Comparison of ENCODE assay signal across 2 cellular contexts in genomic region chr16:66591018-66591417, GRCh38.
TF ChIP-seq lines count a peak whose summit lies in the region.

No MANE protein-coding gene starts in this region.

TF ChIP-seq in K562, 482 proteins besides CTCF, POLR2A, EP300 and RAD21:
- TF ChIP-seq, protein P1, sequence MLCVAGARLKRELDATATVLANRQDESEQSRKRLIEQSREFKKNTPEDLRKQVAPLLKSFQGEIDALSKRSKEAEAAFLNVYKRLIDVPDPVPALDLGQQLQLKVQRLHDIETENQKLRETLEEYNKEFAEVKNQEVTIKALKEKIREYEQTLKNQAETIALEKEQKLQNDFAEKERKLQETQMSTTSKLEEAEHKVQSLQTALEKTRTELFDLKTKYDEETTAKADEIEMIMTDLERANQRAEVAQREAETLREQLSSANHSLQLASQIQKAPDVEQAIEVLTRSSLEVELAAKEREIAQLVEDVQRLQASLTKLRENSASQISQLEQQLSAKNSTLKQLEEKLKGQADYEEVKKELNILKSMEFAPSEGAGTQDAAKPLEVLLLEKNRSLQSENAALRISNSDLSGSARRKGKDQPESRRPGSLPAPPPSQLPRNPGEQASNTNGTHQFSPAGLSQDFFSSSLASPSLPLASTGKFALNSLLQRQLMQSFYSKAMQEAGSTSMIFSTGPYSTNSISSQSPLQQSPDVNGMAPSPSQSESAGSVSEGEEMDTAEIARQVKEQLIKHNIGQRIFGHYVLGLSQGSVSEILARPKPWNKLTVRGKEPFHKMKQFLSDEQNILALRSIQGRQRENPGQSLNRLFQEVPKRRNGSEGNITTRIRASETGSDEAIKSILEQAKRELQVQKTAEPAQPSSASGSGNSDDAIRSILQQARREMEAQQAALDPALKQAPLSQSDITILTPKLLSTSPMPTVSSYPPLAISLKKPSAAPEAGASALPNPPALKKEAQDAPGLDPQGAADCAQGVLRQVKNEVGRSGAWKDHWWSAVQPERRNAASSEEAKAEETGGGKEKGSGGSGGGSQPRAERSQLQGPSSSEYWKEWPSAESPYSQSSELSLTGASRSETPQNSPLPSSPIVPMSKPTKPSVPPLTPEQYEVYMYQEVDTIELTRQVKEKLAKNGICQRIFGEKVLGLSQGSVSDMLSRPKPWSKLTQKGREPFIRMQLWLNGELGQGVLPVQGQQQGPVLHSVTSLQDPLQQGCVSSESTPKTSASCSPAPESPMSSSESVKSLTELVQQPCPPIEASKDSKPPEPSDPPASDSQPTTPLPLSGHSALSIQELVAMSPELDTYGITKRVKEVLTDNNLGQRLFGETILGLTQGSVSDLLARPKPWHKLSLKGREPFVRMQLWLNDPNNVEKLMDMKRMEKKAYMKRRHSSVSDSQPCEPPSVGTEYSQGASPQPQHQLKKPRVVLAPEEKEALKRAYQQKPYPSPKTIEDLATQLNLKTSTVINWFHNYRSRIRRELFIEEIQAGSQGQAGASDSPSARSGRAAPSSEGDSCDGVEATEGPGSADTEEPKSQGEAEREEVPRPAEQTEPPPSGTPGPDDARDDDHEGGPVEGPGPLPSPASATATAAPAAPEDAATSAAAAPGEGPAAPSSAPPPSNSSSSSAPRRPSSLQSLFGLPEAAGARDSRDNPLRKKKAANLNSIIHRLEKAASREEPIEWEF (CRISPR knock-in tag; IDR thresholded peaks at IDR 0.05): no peak
- no peak for TF ChIP-seq LCOR (CRISPR knock-in tag; IDR thresholded peaks at IDR 0.05)
- no peak for TF ChIP-seq POLR2AphosphoS5 (IDR thresholded peaks at IDR 0.05; ENCODE audit: control insufficient read depth, insufficient read depth, low read depth, low read length)
- TF ChIP-seq ZNF316 (IDR thresholded peaks at IDR 0.05): peak; percentile 88
- no peak for TF ChIP-seq ZSCAN32 (CRISPR knock-in tag; IDR thresholded peaks at IDR 0.05)
- no peak for TF ChIP-seq JUND (IDR thresholded peaks at IDR 0.05; ENCODE audit: borderline replicate concordance, low read depth, low read length)
- no peak for TF ChIP-seq JUND (tag; IDR thresholded peaks at IDR 0.05; ENCODE audit: borderline replicate concordance, low read depth, low read length)
- no peak for TF ChIP-seq POLR2AphosphoS2 (IDR thresholded peaks at IDR 0.05; ENCODE audit: low read length)
- no peak for TF ChIP-seq PHF21A (IDR thresholded peaks at IDR 0.05; ENCODE audit: borderline replicate concordance, low read depth)
- TF ChIP-seq, protein P2, sequence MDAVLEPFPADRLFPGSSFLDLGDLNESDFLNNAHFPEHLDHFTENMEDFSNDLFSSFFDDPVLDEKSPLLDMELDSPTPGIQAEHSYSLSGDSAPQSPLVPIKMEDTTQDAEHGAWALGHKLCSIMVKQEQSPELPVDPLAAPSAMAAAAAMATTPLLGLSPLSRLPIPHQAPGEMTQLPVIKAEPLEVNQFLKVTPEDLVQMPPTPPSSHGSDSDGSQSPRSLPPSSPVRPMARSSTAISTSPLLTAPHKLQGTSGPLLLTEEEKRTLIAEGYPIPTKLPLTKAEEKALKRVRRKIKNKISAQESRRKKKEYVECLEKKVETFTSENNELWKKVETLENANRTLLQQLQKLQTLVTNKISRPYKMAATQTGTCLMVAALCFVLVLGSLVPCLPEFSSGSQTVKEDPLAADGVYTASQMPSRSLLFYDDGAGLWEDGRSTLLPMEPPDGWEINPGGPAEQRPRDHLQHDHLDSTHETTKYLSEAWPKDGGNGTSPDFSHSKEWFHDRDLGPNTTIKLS (IDR thresholded peaks at IDR 0.05; ENCODE audit: borderline replicate concordance, low read depth): no peak
- TF ChIP-seq C11orf30 (IDR thresholded peaks at IDR 0.05; ENCODE audit: low read depth): peak; percentile 81
- peak; percentile 42; the same call in 1 of the 2 replicates for TF ChIP-seq MAFF (IDR thresholded peaks at IDR 0.05; ENCODE audit: low read length)
- no peak for TF ChIP-seq PHB (CRISPR knock-in tag; IDR thresholded peaks at IDR 0.05)
- TF ChIP-seq CBFB (CRISPR knock-in tag; IDR thresholded peaks at IDR 0.05): no peak
- no peak for TF ChIP-seq ZNF41 (CRISPR knock-in tag; conservative IDR thresholded peaks at IDR 0.05)
- TF ChIP-seq PHTF2 (CRISPR knock-in tag; IDR thresholded peaks at IDR 0.05): no peak
- no peak for TF ChIP-seq ZBED1 (IDR thresholded peaks at IDR 0.05)
- TF ChIP-seq MAFK (IDR thresholded peaks at IDR 0.05; ENCODE audit: low read length): peak; percentile 54; the same call in 1 of the 2 replicates
- peak; percentile 62 for TF ChIP-seq MAFG (tag; conservative IDR thresholded peaks at IDR 0.05)
- TF ChIP-seq ZNF224 (CRISPR knock-in tag; IDR thresholded peaks at IDR 0.05): no peak

TF ChIP-seq in WTC11, 78 proteins besides CTCF, POLR2A, EP300 and RAD21:
- TF ChIP-seq ETV6 (CRISPR knock-in tag; IDR thresholded peaks at IDR 0.05) (no peak), CDX4 (CRISPR knock-in tag; IDR thresholded peaks at IDR 0.05; ENCODE audit: borderline replicate concordance) (no peak), OVOL2 (CRISPR knock-in tag; IDR thresholded peaks at IDR 0.05; ENCODE audit: borderline replicate concordance) (no peak), ZNF138 (CRISPR knock-in tag; conservative IDR thresholded peaks at IDR 0.05) (no peak), ZBTB21 (CRISPR knock-in tag; IDR thresholded peaks at IDR 0.05; ENCODE audit: borderline replicate concordance) (no peak)
- TF ChIP-seq, protein P3, sequence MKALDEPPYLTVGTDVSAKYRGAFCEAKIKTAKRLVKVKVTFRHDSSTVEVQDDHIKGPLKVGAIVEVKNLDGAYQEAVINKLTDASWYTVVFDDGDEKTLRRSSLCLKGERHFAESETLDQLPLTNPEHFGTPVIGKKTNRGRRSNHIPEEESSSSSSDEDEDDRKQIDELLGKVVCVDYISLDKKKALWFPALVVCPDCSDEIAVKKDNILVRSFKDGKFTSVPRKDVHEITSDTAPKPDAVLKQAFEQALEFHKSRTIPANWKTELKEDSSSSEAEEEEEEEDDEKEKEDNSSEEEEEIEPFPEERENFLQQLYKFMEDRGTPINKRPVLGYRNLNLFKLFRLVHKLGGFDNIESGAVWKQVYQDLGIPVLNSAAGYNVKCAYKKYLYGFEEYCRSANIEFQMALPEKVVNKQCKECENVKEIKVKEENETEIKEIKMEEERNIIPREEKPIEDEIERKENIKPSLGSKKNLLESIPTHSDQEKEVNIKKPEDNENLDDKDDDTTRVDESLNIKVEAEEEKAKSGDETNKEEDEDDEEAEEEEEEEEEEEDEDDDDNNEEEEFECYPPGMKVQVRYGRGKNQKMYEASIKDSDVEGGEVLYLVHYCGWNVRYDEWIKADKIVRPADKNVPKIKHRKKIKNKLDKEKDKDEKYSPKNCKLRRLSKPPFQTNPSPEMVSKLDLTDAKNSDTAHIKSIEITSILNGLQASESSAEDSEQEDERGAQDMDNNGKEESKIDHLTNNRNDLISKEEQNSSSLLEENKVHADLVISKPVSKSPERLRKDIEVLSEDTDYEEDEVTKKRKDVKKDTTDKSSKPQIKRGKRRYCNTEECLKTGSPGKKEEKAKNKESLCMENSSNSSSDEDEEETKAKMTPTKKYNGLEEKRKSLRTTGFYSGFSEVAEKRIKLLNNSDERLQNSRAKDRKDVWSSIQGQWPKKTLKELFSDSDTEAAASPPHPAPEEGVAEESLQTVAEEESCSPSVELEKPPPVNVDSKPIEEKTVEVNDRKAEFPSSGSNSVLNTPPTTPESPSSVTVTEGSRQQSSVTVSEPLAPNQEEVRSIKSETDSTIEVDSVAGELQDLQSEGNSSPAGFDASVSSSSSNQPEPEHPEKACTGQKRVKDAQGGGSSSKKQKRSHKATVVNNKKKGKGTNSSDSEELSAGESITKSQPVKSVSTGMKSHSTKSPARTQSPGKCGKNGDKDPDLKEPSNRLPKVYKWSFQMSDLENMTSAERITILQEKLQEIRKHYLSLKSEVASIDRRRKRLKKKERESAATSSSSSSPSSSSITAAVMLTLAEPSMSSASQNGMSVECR (CRISPR knock-in tag; IDR thresholded peaks at IDR 0.05; ENCODE audit: borderline replicate concordance): no peak
